ENCODE assay signal across 26 cellular contexts in the genomic region with DNA sequence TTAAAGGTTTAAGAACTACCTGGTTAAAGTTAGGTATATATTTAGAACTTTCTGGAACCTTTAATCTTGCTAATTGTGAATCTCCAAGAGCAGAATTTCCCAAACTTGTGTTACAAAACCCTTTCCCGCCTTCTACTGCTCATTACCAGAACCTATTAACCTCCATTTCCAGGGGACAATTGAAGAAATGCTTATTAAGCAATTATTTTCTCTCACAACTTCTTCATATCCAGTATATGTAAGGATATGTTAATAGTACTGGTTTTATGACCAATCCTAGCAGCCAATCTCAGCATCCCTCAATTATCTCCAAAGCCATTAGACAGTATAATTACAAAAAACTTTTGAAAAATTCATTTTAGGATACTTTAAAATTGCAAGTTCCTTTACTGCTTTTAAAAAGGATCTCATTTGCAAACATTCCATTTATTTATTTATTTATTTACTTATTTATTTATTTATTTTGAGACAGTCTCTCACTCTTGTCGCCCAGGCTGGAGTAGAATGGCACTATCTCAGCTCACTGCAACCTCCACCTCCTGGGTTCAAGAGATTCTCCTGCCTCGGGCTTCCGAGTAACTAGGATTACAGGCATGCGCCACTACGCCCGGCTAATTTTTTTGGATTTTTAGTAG. TPM values are rescaled to one million over a fixed set of nuclear protein-coding genes. Genes with fewer than 3 reads are reported as not detected.
DNase-seq lines count a peak whose midpoint lies in the region; ATAC-seq and TF ChIP-seq lines count a peak whose summit lies in the region.
"Had no signal": no experiment of that assay in that cellular context is flagged by ENCODE, and none has a peak within 500 bp of the region (broad histone marks: within the 10 kb centered on the region; RNA-seq: fewer than 3 reads in every experiment).

No MANE protein-coding gene starts in this region.

- no peak for ATAC-seq in CD4-positive, CD25-positive, alpha-beta regulatory T cell (ENCODE audit: low read depth in 2 of 2)
- ATAC-seq: GM23338, heart right ventricle, upper lobe of right lung had no signal

- H2AFZ ChIP-seq in Loucy (ENCODE audit: low read length): no peak overlapping the region
- H2AFZ ChIP-seq: GM23338 had no signal

- peaks cover 37 to 59% (median 42%) of the 10 kb centered on the region in 4 donors for H3K4me1 Mint-ChIP-seq in CD4-positive, CD25-positive, alpha-beta regulatory T cell
- H3K4me1 Mint-ChIP-seq in chondrocyte (ENCODE audit: low read depth) (peaks cover 68% of the 10 kb centered on the region), nephron (peaks cover 31% of the 10 kb centered on the region), Caco-2 (ENCODE audit: low read depth, unreplicated experiment) (peaks cover 25% of the 10 kb centered on the region)

- DNase-seq in CD4-positive, CD25-positive, alpha-beta regulatory T cell: no peak
- no peak for DNase-seq in chondrocyte (ENCODE audit: low spot score)
- DNase-seq in NCI-H82 (lab: John Stamatoyannopoulos, UW): no peak
- no peak for DNase-seq in amygdala (lab: John Stamatoyannopoulos, UW)
- DNase-seq in NOMO-1 treated with DMSO at 0.1 percent for 48 hours (lab: John Stamatoyannopoulos, UW; ENCODE audit: unreplicated experiment): no peak
- DNase-seq in Caco-2: no peak
- DNase-seq: activated CD4-positive, alpha-beta memory T cell treated with anti-CD3 and anti-CD28 coated beads for 36 hours; activated CD8-positive, alpha-beta memory T cell treated with anti-CD3 and anti-CD28 coated beads, Interleukin-2, amount 50 U/mL, for 48 hours; activated naive CD8-positive, alpha-beta T cell treated with anti-CD3 and anti-CD28 coated beads for 36 hours; heart right ventricle; KG1; left colon; NCI-H187; NCI-H748 treated with DMSO at 0.1 percent for 48 hours; nucleus accumbens; SHP77; stimulated activated CD4-positive, alpha-beta T cell treated with anti-CD3 and anti-CD28 coated beads, Interleukin-1b, Interleukin-23, amount 100 ng/mL, for 48 hours; substantia nigra; SW 1271; upper lobe of right lung had no signal

- H3K4me3 Mint-ChIP-seq in CD4-positive, CD25-positive, alpha-beta regulatory T cell: peak overlapping the region in 1 of 4 donors; percentile 46
- peak overlapping the region; percentile 67 for H3K4me3 Mint-ChIP-seq in chondrocyte (ENCODE audit: unreplicated experiment)
- H3K4me3 Mint-ChIP-seq in nephron: peak overlapping the region in 1 of 3 experiments; percentile 15
- H3K4me3 Mint-ChIP-seq in Caco-2 (ENCODE audit: unreplicated experiment): no peak overlapping the region
- H3K4me3 Mint-ChIP-seq: activated CD4-positive, alpha-beta memory T cell treated with anti-CD3 and anti-CD28 coated beads for 36 hours; activated naive CD8-positive, alpha-beta T cell treated with anti-CD3 and anti-CD28 coated beads for 36 hours; CD14-positive monocyte; GM23338; memory B cell had no signal

- H3F3A ChIP-seq in Loucy (ENCODE audit: low read depth): no peaks in the 10 kb centered on the region

- H3K79me2 ChIP-seq in Loucy (ENCODE audit: insufficient read depth, low read length): peaks cover 94% of the 10 kb centered on the region

- CTCF ChIA-PET in Caco-2 (lab: Charles Lee): interaction anchor here (1.7 kb wide), 1 partner anchor 54 kb away, joined by 9 read pairs; a partner anchor contains a TSS

- H3K4me2 ChIP-seq in Loucy (ENCODE audit: low read depth, low read length, poor library complexity, severe bottlenecking): peak overlapping the region; percentile 81

- peak overlapping the region in 2 of 3 donors; percentile 15 to 91 for H3K27ac Mint-ChIP-seq in CD4-positive, CD25-positive, alpha-beta regulatory T cell
- H3K27ac Mint-ChIP-seq in chondrocyte (ENCODE audit: unreplicated experiment): peak overlapping the region; percentile 94
- H3K27ac Mint-ChIP-seq in nephron: peak overlapping the region; percentile 10 to 54 (median 33)
- no peak overlapping the region for H3K27ac Mint-ChIP-seq in Caco-2 (ENCODE audit: unreplicated experiment)
- H3K27ac Mint-ChIP-seq: activated naive CD8-positive, alpha-beta T cell treated with anti-CD3 and anti-CD28 coated beads for 36 hours; GM23338; memory B cell had no signal

- H3K4me1 ChIP-seq in CD4-positive, CD25-positive, alpha-beta regulatory T cell (ENCODE audit: control insufficient read depth, insufficient read depth, low read length, poor library complexity, severe bottlenecking): peaks cover 27% of the 10 kb centered on the region
- H3K4me1 ChIP-seq in Loucy (ENCODE audit: insufficient read depth, low read length, poor library complexity, severe bottlenecking) (peaks cover 49% of the 10 kb centered on the region), Caco-2 (peaks cover 19% of the 10 kb centered on the region)

- no peaks in the 10 kb centered on the region for H3K27me3 ChIP-seq in CD4-positive, CD25-positive, alpha-beta regulatory T cell (ENCODE audit: control insufficient read depth, insufficient read depth, low read length)
- no peaks in the 10 kb centered on the region for H3K27me3 ChIP-seq in Loucy (ENCODE audit: insufficient read depth, low read length, poor library complexity, severe bottlenecking)
- no peaks in the 10 kb centered on the region for H3K27me3 ChIP-seq in Caco-2 (replicated peaks; ENCODE audit: control insufficient read depth, insufficient read depth, low read length)
- H3K27me3 ChIP-seq: heart right ventricle, upper lobe of right lung had no signal

- no peaks in the 10 kb centered on the region for H3K9me3 ChIP-seq in CD4-positive, CD25-positive, alpha-beta regulatory T cell (ENCODE audit: control insufficient read depth in 2 of 2, low read length in 2 of 2)
- H3K9me3 ChIP-seq in Loucy (ENCODE audit: insufficient read depth, low read depth, low read length): no peaks in the 10 kb centered on the region
- H3K9me3 ChIP-seq in Caco-2: no peaks in the 10 kb centered on the region
- H3K9me3 ChIP-seq: heart right ventricle, upper lobe of right lung had no signal

- H3K9me3 Mint-ChIP-seq in CD4-positive, CD25-positive, alpha-beta regulatory T cell: no peaks in the 10 kb centered on the region
- H3K9me3 Mint-ChIP-seq in chondrocyte (ENCODE audit: low read depth) (no peaks in the 10 kb centered on the region), nephron (no peaks in the 10 kb centered on the region), Caco-2 (ENCODE audit: unreplicated experiment) (no peaks in the 10 kb centered on the region)
- H3K9me3 Mint-ChIP-seq: activated CD4-positive, alpha-beta memory T cell treated with anti-CD3 and anti-CD28 coated beads for 36 hours; activated naive CD8-positive, alpha-beta T cell treated with anti-CD3 and anti-CD28 coated beads for 36 hours; CD14-positive monocyte; GM23338; memory B cell had no signal

- TF ChIP-seq CTCF in Loucy (conservative IDR thresholded peaks at IDR 0.05; ENCODE audit: low read length) (no peak), chondrocyte (IDR thresholded peaks at IDR 0.05) (no peak), nephron (IDR thresholded peaks at IDR 0.05; ENCODE audit: unreplicated experiment in 3 of 3) (no peak), Caco-2 (IDR thresholded peaks at IDR 0.05; ENCODE audit: insufficient read depth in 1 of 2, low read depth in 1 of 2, low read length in 1 of 2, severe bottlenecking in 1 of 2, unreplicated experiment in 1 of 2) (no peak)

- no peaks in the 10 kb centered on the region for H3K9me2 ChIP-seq in Loucy (replicated peaks; ENCODE audit: low read depth, low read length)

- peaks cover 10% of the 10 kb centered on the region for H3K36me3 Mint-ChIP-seq in CD4-positive, CD25-positive, alpha-beta regulatory T cell
- peaks cover 12% of the 10 kb centered on the region for H3K36me3 Mint-ChIP-seq in chondrocyte (ENCODE audit: low read depth)
- H3K36me3 Mint-ChIP-seq in nephron (ENCODE audit: low read depth): peaks cover 24% of the 10 kb centered on the region
- H3K36me3 Mint-ChIP-seq in Caco-2 (ENCODE audit: insufficient read depth, unreplicated experiment): peaks cover 48% of the 10 kb centered on the region

- POLR2A ChIA-PET in Caco-2 (lab: Charles Lee): no interaction called here

- peaks cover 72% of the 10 kb centered on the region for H4K20me1 ChIP-seq in Loucy (ENCODE audit: insufficient read depth, low read length, poor library complexity, severe bottlenecking)

- H3K27ac ChIP-seq in CD4-positive, CD25-positive, alpha-beta regulatory T cell (ENCODE audit: insufficient read depth, low read length, poor library complexity, severe bottlenecking): no peak overlapping the region
- H3K27ac ChIP-seq: heart right ventricle, skin epidermis, upper lobe of right lung had no signal

- H3K9ac ChIP-seq in Loucy (ENCODE audit: low read depth, low read length, poor library complexity, severe bottlenecking): peak overlapping the region; percentile 21

- no peak overlapping the region for H3K4me3 ChIP-seq in CD4-positive, CD25-positive, alpha-beta regulatory T cell (ENCODE audit: low read depth, low read length)
- H3K4me3 ChIP-seq in Loucy (ENCODE audit: low read length, poor library complexity, severe bottlenecking): peak overlapping the region; percentile 86
- no peak overlapping the region for H3K4me3 ChIP-seq in Caco-2 (ENCODE audit: low read depth, low read length)
- H3K4me3 ChIP-seq: GM23338, heart right ventricle, skin epidermis, upper lobe of right lung had no signal

- intact Hi-C loops in Caco-2 (cut with micrococcal nuclease; ENCODE audit: unreplicated experiment): no loop called here

- no TSS peak for BruUV-seq in Caco-2 (replicated peaks; lab: Mats Ljungman, UMichigan)

- H3K36me3 ChIP-seq in CD4-positive, CD25-positive, alpha-beta regulatory T cell (ENCODE audit: control insufficient read depth, insufficient read depth, low read length): no peaks in the 10 kb centered on the region
- no peaks in the 10 kb centered on the region for H3K36me3 ChIP-seq in Loucy (ENCODE audit: insufficient read depth, low read length)
- H3K36me3 ChIP-seq in Caco-2 (ENCODE audit: control insufficient read depth, insufficient read depth, low read length): no peaks in the 10 kb centered on the region
- H3K36me3 ChIP-seq: heart right ventricle, upper lobe of right lung had no signal

- no peaks in the 10 kb centered on the region for H3K27me3 Mint-ChIP-seq in CD4-positive, CD25-positive, alpha-beta regulatory T cell
- H3K27me3 Mint-ChIP-seq in chondrocyte (ENCODE audit: low read depth): no peaks in the 10 kb centered on the region
- no peaks in the 10 kb centered on the region for H3K27me3 Mint-ChIP-seq in nephron (ENCODE audit: low read depth)
- no peaks in the 10 kb centered on the region for H3K27me3 Mint-ChIP-seq in Caco-2 (ENCODE audit: insufficient read depth, unreplicated experiment)
- H3K27me3 Mint-ChIP-seq: activated CD4-positive, alpha-beta memory T cell treated with anti-CD3 and anti-CD28 coated beads for 36 hours; activated naive CD8-positive, alpha-beta T cell treated with anti-CD3 and anti-CD28 coated beads for 36 hours; memory B cell had no signal

RNA-seq across cellular contexts. Expression of a gene that starts 3.7 kb away (rescaled TPM):
- 20.7 TPM for total RNA-seq in CD4-positive, CD25-positive, alpha-beta regulatory T cell
- 10 to 100 TPM in 3 of 4 donors, 1 to 10 TPM in 1; 8.0 to 13.6 (median 11.4) TPM for polyA plus RNA-seq in CD4-positive, CD25-positive, alpha-beta regulatory T cell
- 102 to 144 TPM (median 142 TPM) in 3 replicates for total RNA-seq in chondrocyte
- 122 and 129 TPM in 2 replicates for total RNA-seq in Caco-2 (2022)

RNA-seq across cellular contexts. Expression of a gene that starts 53.9 kb away (rescaled TPM):
- 21.3 TPM for total RNA-seq in CD4-positive, CD25-positive, alpha-beta regulatory T cell
- 10 to 100 TPM; 71.7 to 99.3 (median 79.1) TPM for polyA plus RNA-seq in CD4-positive, CD25-positive, alpha-beta regulatory T cell
- total RNA-seq in chondrocyte (40.7 to 42.5 TPM (median 40.7 TPM) in 3 replicates), Caco-2 (2022) (72.5 and 85.3 TPM in 2 replicates)
